1 cellular context compared by ENCODE assay signal in genomic region chr3:36679384-36680200, GRCh38.
TF ChIP-seq lines count a peak whose summit lies in the region.

No MANE protein-coding gene starts in this region.

TF ChIP-seq in K562, 482 proteins besides CTCF, POLR2A, EP300 and RAD21 (continued from another document and continues in another):
- TF ChIP-seq CTCFL (IDR thresholded peaks at IDR 0.05; ENCODE audit: borderline replicate concordance, insufficient read depth, low read depth, low read length, poor library complexity, severe bottlenecking) (no peak), ZNF512 (tag; IDR thresholded peaks at IDR 0.05) (no peak), ZNF41 (CRISPR knock-in tag; conservative IDR thresholded peaks at IDR 0.05) (no peak), EHMT2 (IDR thresholded peaks at IDR 0.05) (no peak), ELF2 (CRISPR knock-in tag; IDR thresholded peaks at IDR 0.05) (no peak), GABPB1 (CRISPR knock-in tag; IDR thresholded peaks at IDR 0.05) (no peak), DPF2 (IDR thresholded peaks at IDR 0.05) (no peak), MAFK (IDR thresholded peaks at IDR 0.05; ENCODE audit: low read length) (no peak), PRMT5 (CRISPR knock-in tag; IDR thresholded peaks at IDR 0.05) (no peak), JUN (IDR thresholded peaks at IDR 0.05; ENCODE audit: borderline replicate concordance, low read depth, low read length) (0 out of 2 replicates have a peak, but pooled peaks have one; percentile 39), JUN (CRISPR knock-in tag; IDR thresholded peaks at IDR 0.05; ENCODE audit: borderline replicate concordance) (no peak), SAP30 (IDR thresholded peaks at IDR 0.05; ENCODE audit: borderline replicate concordance, insufficient read depth, low read depth, low read length, poor library complexity, severe bottlenecking) (no peak), KLF13 (tag; IDR thresholded peaks at IDR 0.05; ENCODE audit: borderline replicate concordance, low read depth) (no peak), NR3C1 (CRISPR knock-in tag; IDR thresholded peaks at IDR 0.05) (no peak), TCF15 (CRISPR knock-in tag; IDR thresholded peaks at IDR 0.05) (no peak), PML (IDR thresholded peaks at IDR 0.05; ENCODE audit: low read length) (no peak), TAF1 (IDR thresholded peaks at IDR 0.05; ENCODE audit: control insufficient read depth, extremely low read depth, insufficient read depth, low read length, severe bottlenecking) (no peak), ATF1 (CRISPR knock-in tag; IDR thresholded peaks at IDR 0.05) (no peak), ATF1 (tag; IDR thresholded peaks at IDR 0.05) (no peak), RBM17 (IDR thresholded peaks at IDR 0.05; ENCODE audit: borderline replicate concordance, low read depth, low read length) (no peak), TFE3 (CRISPR knock-in tag; IDR thresholded peaks at IDR 0.05) (no peak), MTA1 (IDR thresholded peaks at IDR 0.05; ENCODE audit: borderline replicate concordance) (no peak), XRCC5 (IDR thresholded peaks at IDR 0.05; ENCODE audit: low read depth, low read length) (no peak), ZNF644 (tag; IDR thresholded peaks at IDR 0.05; ENCODE audit: low read depth) (0 out of 2 replicates have a peak, but pooled peaks have one; percentile 28), RBM39 (optimal IDR thresholded peaks at IDR 0.05; ENCODE audit: low read depth, low read length) (no peak), ZC3H11A (IDR thresholded peaks at IDR 0.05; ENCODE audit: low read depth, low read length) (no peak), HMG20B (CRISPR knock-in tag; IDR thresholded peaks at IDR 0.05) (no peak), ZC3H4 (CRISPR knock-in tag; IDR thresholded peaks at IDR 0.05; ENCODE audit: borderline replicate concordance) (no peak), ATF7 (IDR thresholded peaks at IDR 0.05) (no peak), GATA2 (CRISPR knock-in tag; IDR thresholded peaks at IDR 0.05) (no peak), ZNF449 (CRISPR knock-in tag; IDR thresholded peaks at IDR 0.05) (no peak), CXXC5 (CRISPR knock-in tag; IDR thresholded peaks at IDR 0.05) (no peak), MEIS2 (IDR thresholded peaks at IDR 0.05; ENCODE audit: partially characterized antibody) (peak; percentile 9), ZSCAN32 (CRISPR knock-in tag; IDR thresholded peaks at IDR 0.05) (0 out of 2 replicates have a peak, but pooled peaks have one; percentile 42), NFXL1 (CRISPR knock-in tag; IDR thresholded peaks at IDR 0.05) (no peak), HMG20A (CRISPR knock-in tag; conservative IDR thresholded peaks at IDR 0.05) (no peak), ZNF232 (CRISPR knock-in tag; IDR thresholded peaks at IDR 0.05) (no peak), HDAC2 (IDR thresholded peaks at IDR 0.05) (no peak), PRPF4 (IDR thresholded peaks at IDR 0.05; ENCODE audit: insufficient read depth, low read depth, low read length, poor library complexity, severe bottlenecking) (no peak), SP1 (CRISPR knock-in tag; IDR thresholded peaks at IDR 0.05) (no peak), ZNF75A (CRISPR knock-in tag; IDR thresholded peaks at IDR 0.05) (no peak), JUND (IDR thresholded peaks at IDR 0.05; ENCODE audit: borderline replicate concordance, low read depth, low read length) (peak; percentile 64), JUND (tag; IDR thresholded peaks at IDR 0.05; ENCODE audit: borderline replicate concordance, low read depth, low read length) (no peak)
- TF ChIP-seq, protein P1, sequence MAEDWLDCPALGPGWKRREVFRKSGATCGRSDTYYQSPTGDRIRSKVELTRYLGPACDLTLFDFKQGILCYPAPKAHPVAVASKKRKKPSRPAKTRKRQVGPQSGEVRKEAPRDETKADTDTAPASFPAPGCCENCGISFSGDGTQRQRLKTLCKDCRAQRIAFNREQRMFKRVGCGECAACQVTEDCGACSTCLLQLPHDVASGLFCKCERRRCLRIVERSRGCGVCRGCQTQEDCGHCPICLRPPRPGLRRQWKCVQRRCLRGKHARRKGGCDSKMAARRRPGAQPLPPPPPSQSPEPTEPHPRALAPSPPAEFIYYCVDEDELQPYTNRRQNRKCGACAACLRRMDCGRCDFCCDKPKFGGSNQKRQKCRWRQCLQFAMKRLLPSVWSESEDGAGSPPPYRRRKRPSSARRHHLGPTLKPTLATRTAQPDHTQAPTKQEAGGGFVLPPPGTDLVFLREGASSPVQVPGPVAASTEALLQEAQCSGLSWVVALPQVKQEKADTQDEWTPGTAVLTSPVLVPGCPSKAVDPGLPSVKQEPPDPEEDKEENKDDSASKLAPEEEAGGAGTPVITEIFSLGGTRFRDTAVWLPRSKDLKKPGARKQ (CRISPR knock-in tag; IDR thresholded peaks at IDR 0.05), result no peak
- TF ChIP-seq, protein P2, sequence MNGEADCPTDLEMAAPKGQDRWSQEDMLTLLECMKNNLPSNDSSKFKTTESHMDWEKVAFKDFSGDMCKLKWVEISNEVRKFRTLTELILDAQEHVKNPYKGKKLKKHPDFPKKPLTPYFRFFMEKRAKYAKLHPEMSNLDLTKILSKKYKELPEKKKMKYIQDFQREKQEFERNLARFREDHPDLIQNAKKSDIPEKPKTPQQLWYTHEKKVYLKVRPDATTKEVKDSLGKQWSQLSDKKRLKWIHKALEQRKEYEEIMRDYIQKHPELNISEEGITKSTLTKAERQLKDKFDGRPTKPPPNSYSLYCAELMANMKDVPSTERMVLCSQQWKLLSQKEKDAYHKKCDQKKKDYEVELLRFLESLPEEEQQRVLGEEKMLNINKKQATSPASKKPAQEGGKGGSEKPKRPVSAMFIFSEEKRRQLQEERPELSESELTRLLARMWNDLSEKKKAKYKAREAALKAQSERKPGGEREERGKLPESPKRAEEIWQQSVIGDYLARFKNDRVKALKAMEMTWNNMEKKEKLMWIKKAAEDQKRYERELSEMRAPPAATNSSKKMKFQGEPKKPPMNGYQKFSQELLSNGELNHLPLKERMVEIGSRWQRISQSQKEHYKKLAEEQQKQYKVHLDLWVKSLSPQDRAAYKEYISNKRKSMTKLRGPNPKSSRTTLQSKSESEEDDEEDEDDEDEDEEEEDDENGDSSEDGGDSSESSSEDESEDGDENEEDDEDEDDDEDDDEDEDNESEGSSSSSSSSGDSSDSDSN (IDR thresholded peaks at IDR 0.05; ENCODE audit: borderline replicate concordance in 1 of 2, low read depth in 2 of 2, low read length in 2 of 2), result no peak
- TF ChIP-seq, protein P3, sequence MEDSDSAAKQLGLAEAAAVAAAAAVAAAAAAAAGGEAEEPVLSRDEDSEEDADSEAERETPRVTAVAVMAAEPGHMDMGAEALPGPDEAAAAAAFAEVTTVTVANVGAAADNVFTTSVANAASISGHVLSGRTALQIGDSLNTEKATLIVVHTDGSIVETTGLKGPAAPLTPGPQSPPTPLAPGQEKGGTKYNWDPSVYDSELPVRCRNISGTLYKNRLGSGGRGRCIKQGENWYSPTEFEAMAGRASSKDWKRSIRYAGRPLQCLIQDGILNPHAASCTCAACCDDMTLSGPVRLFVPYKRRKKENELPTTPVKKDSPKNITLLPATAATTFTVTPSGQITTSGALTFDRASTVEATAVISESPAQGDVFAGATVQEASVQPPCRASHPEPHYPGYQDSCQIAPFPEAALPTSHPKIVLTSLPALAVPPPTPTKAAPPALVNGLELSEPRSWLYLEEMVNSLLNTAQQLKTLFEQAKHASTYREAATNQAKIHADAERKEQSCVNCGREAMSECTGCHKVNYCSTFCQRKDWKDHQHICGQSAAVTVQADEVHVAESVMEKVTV (CRISPR knock-in tag; IDR thresholded peaks at IDR 0.05), result peak; percentile 14; the same call in 1 of the 2 replicates
- TF ChIP-seq, protein P4, sequence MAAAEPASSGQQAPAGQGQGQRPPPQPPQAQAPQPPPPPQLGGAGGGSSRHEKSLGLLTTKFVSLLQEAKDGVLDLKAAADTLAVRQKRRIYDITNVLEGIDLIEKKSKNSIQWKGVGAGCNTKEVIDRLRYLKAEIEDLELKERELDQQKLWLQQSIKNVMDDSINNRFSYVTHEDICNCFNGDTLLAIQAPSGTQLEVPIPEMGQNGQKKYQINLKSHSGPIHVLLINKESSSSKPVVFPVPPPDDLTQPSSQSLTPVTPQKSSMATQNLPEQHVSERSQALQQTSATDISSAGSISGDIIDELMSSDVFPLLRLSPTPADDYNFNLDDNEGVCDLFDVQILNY (CRISPR knock-in tag; IDR thresholded peaks at IDR 0.05), result no peak
- TF ChIP-seq, protein P5, sequence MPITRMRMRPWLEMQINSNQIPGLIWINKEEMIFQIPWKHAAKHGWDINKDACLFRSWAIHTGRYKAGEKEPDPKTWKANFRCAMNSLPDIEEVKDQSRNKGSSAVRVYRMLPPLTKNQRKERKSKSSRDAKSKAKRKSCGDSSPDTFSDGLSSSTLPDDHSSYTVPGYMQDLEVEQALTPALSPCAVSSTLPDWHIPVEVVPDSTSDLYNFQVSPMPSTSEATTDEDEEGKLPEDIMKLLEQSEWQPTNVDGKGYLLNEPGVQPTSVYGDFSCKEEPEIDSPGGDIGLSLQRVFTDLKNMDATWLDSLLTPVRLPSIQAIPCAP (CRISPR knock-in tag; IDR thresholded peaks at IDR 0.05; ENCODE audit: borderline replicate concordance), result no peak
- TF ChIP-seq, protein P6, sequence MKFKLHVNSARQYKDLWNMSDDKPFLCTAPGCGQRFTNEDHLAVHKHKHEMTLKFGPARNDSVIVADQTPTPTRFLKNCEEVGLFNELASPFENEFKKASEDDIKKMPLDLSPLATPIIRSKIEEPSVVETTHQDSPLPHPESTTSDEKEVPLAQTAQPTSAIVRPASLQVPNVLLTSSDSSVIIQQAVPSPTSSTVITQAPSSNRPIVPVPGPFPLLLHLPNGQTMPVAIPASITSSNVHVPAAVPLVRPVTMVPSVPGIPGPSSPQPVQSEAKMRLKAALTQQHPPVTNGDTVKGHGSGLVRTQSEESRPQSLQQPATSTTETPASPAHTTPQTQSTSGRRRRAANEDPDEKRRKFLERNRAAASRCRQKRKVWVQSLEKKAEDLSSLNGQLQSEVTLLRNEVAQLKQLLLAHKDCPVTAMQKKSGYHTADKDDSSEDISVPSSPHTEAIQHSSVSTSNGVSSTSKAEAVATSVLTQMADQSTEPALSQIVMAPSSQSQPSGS (CRISPR knock-in tag; IDR thresholded peaks at IDR 0.05), result no peak
- TF ChIP-seq, protein P7, sequence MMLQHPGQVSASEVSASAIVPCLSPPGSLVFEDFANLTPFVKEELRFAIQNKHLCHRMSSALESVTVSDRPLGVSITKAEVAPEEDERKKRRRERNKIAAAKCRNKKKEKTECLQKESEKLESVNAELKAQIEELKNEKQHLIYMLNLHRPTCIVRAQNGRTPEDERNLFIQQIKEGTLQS (IDR thresholded peaks at IDR 0.05), result peak; percentile 85
- TF ChIP-seq, protein P7 (CRISPR knock-in tag; conservative IDR thresholded peaks at IDR 0.05), result no peak
